8 cellular contexts compared by ENCODE assay signal in the genomic region with DNA sequence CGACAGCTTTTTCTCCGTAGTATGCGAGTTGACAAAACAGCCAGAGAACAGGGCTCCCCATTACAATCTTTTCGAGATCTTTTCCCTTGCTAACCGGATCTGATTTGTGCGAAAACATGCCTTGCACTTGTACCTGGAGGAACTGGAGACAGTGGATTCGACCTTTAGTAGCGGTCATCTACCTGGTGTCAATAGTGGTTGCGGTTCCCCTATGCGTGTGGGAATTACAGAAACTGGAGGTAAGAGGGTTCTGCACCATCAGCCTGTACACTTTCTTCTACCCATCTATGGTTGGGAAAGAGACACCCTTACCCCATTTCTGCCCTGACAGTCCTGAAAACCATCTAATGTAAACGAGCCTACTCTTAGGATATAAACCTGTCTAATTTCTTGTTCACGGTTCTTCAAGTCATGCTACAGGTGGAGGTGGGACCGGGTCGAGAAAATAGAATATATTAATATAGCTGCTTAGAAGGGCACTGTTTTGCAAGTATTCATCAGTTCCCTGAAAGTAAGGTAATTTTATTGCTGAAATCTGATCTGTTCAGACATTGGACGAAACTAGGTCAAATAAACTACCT. TPM values are rescaled to one million over a fixed set of nuclear protein-coding genes. Genes with fewer than 3 reads are reported as not detected.
DNase-seq lines count a peak whose midpoint lies in the region; ATAC-seq and TF ChIP-seq lines count a peak whose summit lies in the region.

No MANE protein-coding gene starts in this region.

- peak overlapping the region; percentile 88 for H3K4me2 ChIP-seq in SK-N-SH

- H3K9me2 ChIP-seq in SK-N-SH = no peaks in the 10 kb centered on the region

- peaks cover 9% of the 10 kb centered on the region; the same call in 1 of the 2 replicates for H4K20me1 ChIP-seq in SK-N-SH (ENCODE audit: insufficient read depth)

- TF ChIP-seq POLR2A in gastrocnemius medialis (IDR thresholded peaks at IDR 0.05) = no peak

- TF ChIP-seq EP300 in SK-N-SH (IDR thresholded peaks at IDR 0.05; ENCODE audit: borderline replicate concordance in 1 of 2, low read depth in 1 of 2, low read length in 1 of 2) = no peak

- in situ Hi-C loops in gastrocnemius medialis (cut with MboI; ENCODE audit: low sequenced_read_pairs in 4 of 4) = no loop called here

- ATAC-seq in GM18519 (IDR thresholded peaks at IDR 0.05; ENCODE audit: low FRiP score, unreplicated experiment) = peak; percentile 9
- peak; percentile 13 for ATAC-seq in HG02678 (IDR thresholded peaks at IDR 0.05; ENCODE audit: unreplicated experiment)
- peak; percentile 4 for ATAC-seq in foreskin keratinocyte
- ATAC-seq in gastrocnemius medialis = peak; percentile 23 to 25

- H3K9me3 ChIP-seq in SK-N-SH (no peaks in the 10 kb centered on the region), gastrocnemius medialis (no peaks in the 10 kb centered on the region)

- no peaks in the 10 kb centered on the region for H3F3A ChIP-seq in SK-N-SH (replicated peaks; ENCODE audit: insufficient read depth)

- H3K36me3 ChIP-seq in SK-N-SH (replicated peaks in 1 of 2; ENCODE audit: control insufficient read depth in 1 of 2, insufficient read depth in 2 of 2, low read length in 1 of 2) = peaks cover 12 to 19% of the 10 kb centered on the region in 2 experiments
- H3K36me3 ChIP-seq in gastrocnemius medialis = peaks cover 0 to 8% of the 10 kb centered on the region in 2 donors

- peak overlapping the region; percentile 64 to 86; a peak in 3 of 4 replicates for H3K27ac ChIP-seq in SK-N-SH (ENCODE audit: low read depth in 2 of 2, low read length in 1 of 2)
- H3K27ac ChIP-seq in foreskin keratinocyte = peak overlapping the region; percentile 55
- H3K27ac ChIP-seq in gastrocnemius medialis = peak overlapping the region; percentile 82 to 92 (median 84)

- WGBS in SK-N-SH (ENCODE audit: low lambda C conversion rate) = 6% methylated on average over 15 of the region's 15 CpGs

- H3K27me3 ChIP-seq in SK-N-SH (ENCODE audit: insufficient read depth) = no peaks in the 10 kb centered on the region
- H3K27me3 ChIP-seq in foreskin keratinocyte = peaks cover 4% of the 10 kb centered on the region
- no peaks in the 10 kb centered on the region for H3K27me3 ChIP-seq in gastrocnemius medialis

- no peak for TF ChIP-seq RAD21 in SK-N-SH (IDR thresholded peaks at IDR 0.05; ENCODE audit: low read length)

- intact Hi-C loops in gastrocnemius medialis (cut with DNase I; ENCODE audit: low total_unique reads) = loop anchor here (1.0 to 10.0 kb wide), 2 partner anchors 65 to 597 kb away; no protein-coding TSS in a partner anchor

- no peak for DNase-seq in SK-N-SH
- DNase-seq in foreskin keratinocyte = no peak
- DNase-seq in gastrocnemius medialis = no peak
- no peak for DNase-seq in NCI-H2081 (lab: John Stamatoyannopoulos, UW)
- no peak for DNase-seq in NCI-H524 treated with DMSO at 0.1 percent for 48 hours (lab: John Stamatoyannopoulos, UW)
- no peak for DNase-seq in GOT3 (lab: John Stamatoyannopoulos, UW)

- CTCF ChIA-PET in SK-N-SH (lab: Yijun Ruan, JAX) = interaction anchor here (1.4 to 5.9 kb wide), 5 partner anchors 16 to 248 kb away, joined by 3 to 47 read pairs (median 5); no protein-coding TSS in a partner anchor

- peaks cover 54% of the 10 kb centered on the region for H3K79me2 ChIP-seq in SK-N-SH (ENCODE audit: insufficient read depth)

- peaks cover 0 to 20% of the 10 kb centered on the region in 2 experiments; a peak in 3 of 4 replicates for H3K4me1 ChIP-seq in SK-N-SH (ENCODE audit: control insufficient read depth in 1 of 2, insufficient read depth in 2 of 2, low read depth in 1 of 2, low read length in 1 of 2)
- H3K4me1 ChIP-seq in foreskin keratinocyte = no peaks in the 10 kb centered on the region
- H3K4me1 ChIP-seq in gastrocnemius medialis = peaks cover 31% of the 10 kb centered on the region in 2 donors

- TF ChIP-seq CTCF in SK-N-SH (IDR thresholded peaks at IDR 0.05) (no peak), foreskin keratinocyte (conservative IDR thresholded peaks at IDR 0.05) (no peak), gastrocnemius medialis (IDR thresholded peaks at IDR 0.05 in 4 of 5, conservative IDR thresholded peaks at IDR 0.05 in 1 of 5) (no peak)

- peak overlapping the region; percentile 66 for H3K9ac ChIP-seq in SK-N-SH

- POLR2A ChIA-PET in SK-N-SH (lab: Yijun Ruan, JAX) = interaction anchor here (1.0 to 1.7 kb wide), 4 partner anchors 12 to 66 kb away, joined by 4 to 13 read pairs (median 6); partner anchors contain the start of gene PRMT9

- peak overlapping the region; percentile 60 for H2AFZ ChIP-seq in SK-N-SH (ENCODE audit: low read depth)

- H3K4me3 ChIP-seq in SK-N-SH (ENCODE audit: low read depth in 2 of 2, low read length in 1 of 2) (peak overlapping the region; percentile 79 to 98), gastrocnemius medialis (peak overlapping the region; percentile 72 to 87 (median 82))

TF ChIP-seq in SK-N-SH, 30 proteins besides CTCF, POLR2A, EP300 and RAD21 (continues in another document):
- TF ChIP-seq PBX3 (IDR thresholded peaks at IDR 0.05) (no peak), FOSL2 (IDR thresholded peaks at IDR 0.05; ENCODE audit: borderline replicate concordance, low read depth) (no peak), JUND (IDR thresholded peaks at IDR 0.05) (no peak), TAF1 (IDR thresholded peaks at IDR 0.05; ENCODE audit: borderline replicate concordance, low read depth, low read length) (no peak), GABPA (IDR thresholded peaks at IDR 0.05; ENCODE audit: low read depth) (no peak), YY1 (IDR thresholded peaks at IDR 0.05; ENCODE audit: low read depth) (no peak), FOXM1 (IDR thresholded peaks at IDR 0.05; ENCODE audit: low read depth) (no peak), FOXJ3 (CRISPR knock-in tag; IDR thresholded peaks at IDR 0.05) (no peak), ZBTB33 (IDR thresholded peaks at IDR 0.05; ENCODE audit: borderline replicate concordance, low read depth) (no peak), SIN3A (IDR thresholded peaks at IDR 0.05; ENCODE audit: borderline replicate concordance, low read depth, low read length) (no peak), CHD2 (IDR thresholded peaks at IDR 0.05; ENCODE audit: low read length, partially characterized antibody) (no peak)
- TF ChIP-seq, protein P1, sequence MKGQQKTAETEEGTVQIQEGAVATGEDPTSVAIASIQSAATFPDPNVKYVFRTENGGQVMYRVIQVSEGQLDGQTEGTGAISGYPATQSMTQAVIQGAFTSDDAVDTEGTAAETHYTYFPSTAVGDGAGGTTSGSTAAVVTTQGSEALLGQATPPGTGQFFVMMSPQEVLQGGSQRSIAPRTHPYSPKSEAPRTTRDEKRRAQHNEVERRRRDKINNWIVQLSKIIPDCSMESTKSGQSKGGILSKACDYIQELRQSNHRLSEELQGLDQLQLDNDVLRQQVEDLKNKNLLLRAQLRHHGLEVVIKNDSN (IDR thresholded peaks at IDR 0.05; ENCODE audit: borderline replicate concordance, low read depth) = no peak

RNA-seq across cellular contexts. Expression of gene TMEM184C, which starts 0.7 kb away (rescaled TPM):
- polyA plus RNA-seq in SK-N-SH (2012; rRNA removed) = 17.5 and 22.8 TPM in 2 replicates
- polyA plus RNA-seq in SK-N-SH (2012; cell fraction: cytosol; rRNA removed) = 19.3 and 22.1 TPM in 2 replicates
- polyA plus RNA-seq in SK-N-SH (2012; cell fraction: nucleus; rRNA removed) = 13.5 and 18.7 TPM in 2 replicates
- total RNA-seq in foreskin keratinocyte = 23.3 and 26.1 TPM in 2 replicates
- 7.1 and 8.5 TPM in 2 replicates for polyA plus RNA-seq in foreskin keratinocyte
- 10 to 100 TPM; 15.6 to 30.9 (median 20.7) TPM for total RNA-seq in gastrocnemius medialis
